17 cellular contexts compared by ENCODE assay signal in genomic region chr1:109151591-109151990, GRCh38. TPM values are rescaled to one million over a fixed set of nuclear protein-coding genes. Genes with fewer than 3 reads are reported as not detected.
A peak's percentile ranks its signal among the peaks of the same experiment; 100 is the strongest.
DNase-seq lines count a peak whose midpoint lies in the region; ATAC-seq and TF ChIP-seq lines count a peak whose summit lies in the region.
"Had no signal": no experiment of that assay in that cellular context is flagged by ENCODE, and none has a peak within 500 bp of the region (broad histone marks: within the 10 kb centered on the region; RNA-seq: fewer than 3 reads in every experiment).

No MANE protein-coding gene starts in this region.

- H3K27ac ChIP-seq in left ventricle myocardium inferior (replicated peaks): peak overlapping the region; percentile 29
- peak overlapping the region; percentile 77 for H3K27ac ChIP-seq in colonic mucosa
- H3K27ac ChIP-seq in thyroid gland: peak overlapping the region; percentile 28 to 70 (median 55)

- peak overlapping the region in 1 of 2 donors; percentile 68 for H3K9ac ChIP-seq in colonic mucosa (ENCODE audit: low read depth in 2 of 2, low read length in 2 of 2)

- H3K4me3 ChIP-seq in left ventricle myocardium inferior: no peak overlapping the region
- H3K4me3 ChIP-seq in colonic mucosa: no peak overlapping the region
- H3K4me3 ChIP-seq in thyroid gland (replicated peaks in 1 of 3): no peak overlapping the region

- no peak for TF ChIP-seq POLR2A in thyroid gland (IDR thresholded peaks at IDR 0.05)

- H3K4me1 Mint-ChIP-seq in neural crest cell: peaks cover 33% of the 10 kb centered on the region

- DNase-seq in left ventricle myocardium inferior (no peak), Right ventricle myocardium superior (no peak), colonic mucosa (no peak), neural crest cell (ENCODE audit: low read depth, low spot score) (no peak), thyroid gland (no peak), nucleus accumbens (lab: John Stamatoyannopoulos, UW) (no peak), UCSD-AML1 (lab: John Stamatoyannopoulos, UW; ENCODE audit: unreplicated experiment) (no peak), putamen (ENCODE audit: low spot score) (no peak)
- DNase-seq: activated CD4-positive, CD25-positive, alpha-beta regulatory T cell treated with anti-CD3 and anti-CD28 coated beads, Interleukin-2, amount 50 U/mL, for 72 hours; activated effector memory CD4-positive, alpha-beta T cell treated with anti-CD3 and anti-CD28 coated beads, Interleukin-2, amount 50 U/mL, for 16 hours; CD4-positive, alpha-beta memory T cell; cerebellar nuclear complex; SIG-M5; stimulated activated CD4-positive, alpha-beta T cell treated with anti-CD3 and anti-CD28 coated beads, Interleukin-12 subunit alpha, Interleukin-12 subunit beta, amount 100 ng/mL, for 4 hours; stimulated activated naive CD4-positive, alpha-beta T cell had no signal

- ATAC-seq in Right ventricle myocardium superior (ENCODE audit: poor library complexity): no peak

- H3K4me3 Mint-ChIP-seq in neural crest cell: no peak overlapping the region
- H3K4me3 Mint-ChIP-seq: CD4-positive, alpha-beta memory T cell; HFFc6; T-helper 2 cell treated with Interferon-gamma antibody and Interleukin-4, amounts not matched to agents 5 μg/mL and 100 μg/mL, for 36 hours had no signal

- H3K27ac Mint-ChIP-seq in neural crest cell (ENCODE audit: unreplicated experiment): peak overlapping the region; percentile 62
- H3K27ac Mint-ChIP-seq: CD4-positive, alpha-beta memory T cell; T-helper 2 cell treated with Interferon-gamma antibody and Interleukin-4, amounts not matched to agents 5 μg/mL and 100 μg/mL, for 36 hours had no signal

- peaks cover 27% of the 10 kb centered on the region for H3K4me1 ChIP-seq in left ventricle myocardium inferior
- H3K4me1 ChIP-seq in colonic mucosa: no peaks in the 10 kb centered on the region
- H3K4me1 ChIP-seq in thyroid gland: peaks cover 42 to 45% of the 10 kb centered on the region in 2 donors

- no peaks in the 10 kb centered on the region for H3K27me3 ChIP-seq in left ventricle myocardium inferior (ENCODE audit: low read depth)
- H3K27me3 ChIP-seq in colonic mucosa: no peaks in the 10 kb centered on the region
- H3K27me3 ChIP-seq in thyroid gland: no peaks in the 10 kb centered on the region

- TF ChIP-seq CTCF in left ventricle myocardium inferior (IDR thresholded peaks at IDR 0.05; ENCODE audit: borderline replicate concordance): no peak
- TF ChIP-seq CTCF in colonic mucosa (IDR thresholded peaks at IDR 0.05): no peak
- no peak for TF ChIP-seq CTCF in neural crest cell (conservative IDR thresholded peaks at IDR 0.05)
- TF ChIP-seq CTCF in thyroid gland (IDR thresholded peaks at IDR 0.05): no peak

- H3K9me3 ChIP-seq in left ventricle myocardium inferior (replicated peaks) (no peaks in the 10 kb centered on the region), colonic mucosa (no peaks in the 10 kb centered on the region), thyroid gland (no peaks in the 10 kb centered on the region)

- no peaks in the 10 kb centered on the region for H3K27me3 Mint-ChIP-seq in neural crest cell (ENCODE audit: low read depth)
- H3K27me3 Mint-ChIP-seq: CD4-positive, alpha-beta memory T cell had no signal

- no peaks in the 10 kb centered on the region for H3K36me3 ChIP-seq in left ventricle myocardium inferior
- no peaks in the 10 kb centered on the region for H3K36me3 ChIP-seq in colonic mucosa
- H3K36me3 ChIP-seq in thyroid gland: no peaks in the 10 kb centered on the region

- no peaks in the 10 kb centered on the region for H3K36me3 Mint-ChIP-seq in neural crest cell (ENCODE audit: low read depth)

- intact Hi-C loops in left ventricle myocardium inferior (cut with micrococcal nuclease): no loop called here
- intact Hi-C loops in Right ventricle myocardium superior (cut with DNase I): no loop called here
- intact Hi-C loops in colonic mucosa (cut with DNase I): no loop called here
- intact Hi-C loops in thyroid gland (cut with DNase I): no loop called here

- no peaks in the 10 kb centered on the region for H3K9me3 Mint-ChIP-seq in neural crest cell
- H3K9me3 Mint-ChIP-seq: CD4-positive, alpha-beta memory T cell; HFFc6; T-helper 2 cell treated with Interferon-gamma antibody and Interleukin-4, amounts not matched to agents 5 μg/mL and 100 μg/mL, for 36 hours had no signal

- 86 to 97% methylated on average over 2 of the region's 2 CpGs for WGBS in thyroid gland, 2 donors

RNA-seq across cellular contexts. Expression of gene ELAPOR1, which starts 37.7 kb away (rescaled TPM):
- 0.19 TPM for total RNA-seq in left ventricle myocardium inferior
- total RNA-seq in Right ventricle myocardium superior: 0.19 TPM
- total RNA-seq in colonic mucosa: 100 to 1,000 TPM; 110 to 163 TPM
- total RNA-seq in neural crest cell: 0.64 and 0.70 TPM in 2 replicates
- total RNA-seq in thyroid gland: 10 to 100 TPM in 2 of 4 donors, 1 to 10 TPM in 2; 4.7 to 24.0 (median 12.3) TPM

Comparison
In these comparisons a context has a peak if more than half of its experiments do, and no peak if none do; other contexts are left out.
1. RNA of gene ELAPOR1, which starts 37.7 kb away (total RNA-seq): 110 to 163 TPM in colonic mucosa; 4.7 to 24.0 TPM in thyroid gland, 0.64 to 0.70 TPM in neural crest cell, 0.19 TPM in left ventricle myocardium inferior (single experiment) and 0.19 TPM in Right ventricle myocardium superior (single experiment); every median in the first group is over 4 times any median in the second.
2. Peak in every context shown above with its lines, with median percentiles within 50 percentile points of each other: H3K27ac ChIP-seq.